Comparison of ENCODE assay signal across 24 cellular contexts in genomic region chr9:113872485-113873143, GRCh38. TPM values are rescaled to one million over a fixed set of nuclear protein-coding genes. Genes with fewer than 3 reads are reported as not detected.
DNase-seq lines count a peak whose midpoint lies in the region; ATAC-seq, FAIRE-seq and TF ChIP-seq lines count a peak whose summit lies in the region.
"Had no signal": no experiment of that assay in that cellular context is flagged by ENCODE, and none has a peak within 500 bp of the region (broad histone marks: within the 10 kb centered on the region; RNA-seq: fewer than 3 reads in every experiment).

No MANE protein-coding gene starts in this region.

- H3K27me3 Mint-ChIP-seq in MCF 10A (ENCODE audit: insufficient read depth, unreplicated experiment): peaks cover 15% of the 10 kb centered on the region
- H3K27me3 Mint-ChIP-seq in naive thymus-derived CD4-positive, alpha-beta T cell: peaks cover 13 to 42% (median 16%) of the 10 kb centered on the region in 5 donors
- peaks cover 32% of the 10 kb centered on the region for H3K27me3 Mint-ChIP-seq in T-helper 2 cell treated with Interferon-gamma antibody and Interleukin-4, amounts not matched to agents 5 μg/mL and 100 μg/mL, for 36 hours (ENCODE audit: low read depth)

- FAIRE-seq in bronchial epithelial cell (lab: Jason Lieb, UNC): peak; percentile 90
- FAIRE-seq: D721Med, H54, HepG2, K562 had no signal

- CTCF ChIA-PET in mammary epithelial cell (lab: Charles Lee; ENCODE audit: low non-redundant PET) (no interaction called here), MCF 10A (lab: Yijun Ruan, JAX) (interaction anchor here (0.6 to 1.0 kb wide), 3 partner anchors 73 to 215 kb away, joined by 3 to 4 read pairs (median 4); no protein-coding TSS in a partner anchor)
- CTCF ChIA-PET in naive thymus-derived CD4-positive, alpha-beta T cell (lab: Charles Lee): no interaction called here

- BruUV-seq in mammary epithelial cell (replicated peaks; lab: Mats Ljungman, UMichigan) (no TSS peak), MCF 10A (replicated peaks; lab: Mats Ljungman, UMichigan) (no TSS peak)

- DNase-seq in mammary epithelial cell: peak; percentile 86
- no peak for DNase-seq in MCF 10A (ENCODE audit: unreplicated experiment)
- peak; percentile 82 for DNase-seq in bronchial epithelial cell (ENCODE audit: low read depth)
- no peak for DNase-seq in naive thymus-derived CD4-positive, alpha-beta T cell
- no peak for DNase-seq in KG1 (lab: John Stamatoyannopoulos, UW)
- no peak for DNase-seq in NCI-H446 (lab: John Stamatoyannopoulos, UW)
- no peak for DNase-seq in T-helper 2 cell treated with Interferon-gamma antibody and Interleukin-4, amounts not matched to agents 5 μg/mL and 100 μg/mL, for 36 hours (ENCODE audit: low spot score)
- DNase-seq: 8988T, AML-193, DMS79, NCI-H1105, NCI-H146, NCI-H2029, NCI-H2227 treated with DMSO at 0.1 percent for 48 hours, NCI-H510A treated with DMSO at 0.1 percent for 48 hours, NCI-H748 treated with DMSO at 0.1 percent for 48 hours had no signal

- no peak for TF ChIP-seq CTCF in mammary epithelial cell (conservative IDR thresholded peaks at IDR 0.05 in 1 of 2, IDR thresholded peaks at IDR 0.05 in 1 of 2; ENCODE audit: extremely low read depth in 1 of 2, insufficient read depth in 1 of 2, low read depth in 1 of 2, low read length in 2 of 2)
- TF ChIP-seq CTCF in MCF 10A (IDR thresholded peaks at IDR 0.05; ENCODE audit: unreplicated experiment): no peak
- no peak for TF ChIP-seq CTCF in bronchial epithelial cell (IDR thresholded peaks at IDR 0.05; ENCODE audit: insufficient read depth, low read length, severe bottlenecking)

- in situ Hi-C loops in mammary epithelial cell (cut with MboI; ENCODE audit: low sequenced_read_pairs in 2 of 2): no loop called here

- 12% methylated on average over 6 of the region's 10 CpGs for WGBS in mammary epithelial cell (ENCODE audit: low coverage, missing lambda C conversion rate)

- intact Hi-C loops in mammary epithelial cell (cut with micrococcal nuclease) (no loop called here), MCF 10A (cut with micrococcal nuclease) (no loop called here)
- intact Hi-C loops in naive thymus-derived CD4-positive, alpha-beta T cell (cut with micrococcal nuclease): no loop called here

- peaks cover 12% of the 10 kb centered on the region for H3K79me2 ChIP-seq in mammary epithelial cell (ENCODE audit: insufficient read depth, low read length)

- H3K4me1 ChIP-seq in mammary epithelial cell (ENCODE audit: insufficient read depth, low read length): peaks cover 15% of the 10 kb centered on the region
- peaks cover 0 to 4% of the 10 kb centered on the region in 2 donors for H3K4me1 ChIP-seq in naive thymus-derived CD4-positive, alpha-beta T cell (ENCODE audit: control insufficient read depth in 2 of 2, insufficient read depth in 2 of 2, low read length in 2 of 2)

- POLR2A ChIA-PET in MCF 10A (lab: Yijun Ruan, JAX): interaction anchor here (0.6 to 1.1 kb wide), 4 partner anchors 11 to 1423 kb away, joined by 3 to 6 read pairs (median 4); no protein-coding TSS in a partner anchor
- POLR2A ChIA-PET in naive thymus-derived CD4-positive, alpha-beta T cell (lab: Charles Lee): no interaction called here

- peak overlapping the region; percentile 22 for H3K9ac ChIP-seq in mammary epithelial cell (ENCODE audit: insufficient read depth, low read length)

- ATAC-seq in naive thymus-derived CD4-positive, alpha-beta T cell: peak; percentile 25
- no peak for ATAC-seq in HG03460 (IDR thresholded peaks at IDR 0.05; ENCODE audit: unreplicated experiment)
- ATAC-seq: K562, SK-N-SH treated with all-trans-retinoic acid at 6 μM for 48 hours had no signal

- peak overlapping the region; percentile 63 for H3K4me2 ChIP-seq in mammary epithelial cell (ENCODE audit: insufficient read depth, low read depth, low read length)

- peaks cover 7% of the 10 kb centered on the region for H3K4me1 Mint-ChIP-seq in MCF 10A (ENCODE audit: insufficient read depth, unreplicated experiment)
- peaks cover 0 to 7% (median 7%) of the 10 kb centered on the region in 7 donors for H3K4me1 Mint-ChIP-seq in naive thymus-derived CD4-positive, alpha-beta T cell
- peaks cover 4% of the 10 kb centered on the region for H3K4me1 Mint-ChIP-seq in T-helper 2 cell treated with Interferon-gamma antibody and Interleukin-4, amounts not matched to agents 5 μg/mL and 100 μg/mL, for 36 hours (ENCODE audit: low read depth)

- no peaks in the 10 kb centered on the region for H3K36me3 Mint-ChIP-seq in MCF 10A (ENCODE audit: insufficient read depth, unreplicated experiment)
- peaks cover 0 to 6% (median 0%) of the 10 kb centered on the region in 5 donors for H3K36me3 Mint-ChIP-seq in naive thymus-derived CD4-positive, alpha-beta T cell
- no peaks in the 10 kb centered on the region for H3K36me3 Mint-ChIP-seq in T-helper 2 cell treated with Interferon-gamma antibody and Interleukin-4, amounts not matched to agents 5 μg/mL and 100 μg/mL, for 36 hours (ENCODE audit: low read depth)

- no peaks in the 10 kb centered on the region for H3K9me3 ChIP-seq in mammary epithelial cell (replicated peaks; ENCODE audit: insufficient read depth, low read length)
- H3K9me3 ChIP-seq in naive thymus-derived CD4-positive, alpha-beta T cell (ENCODE audit: control insufficient read depth in 2 of 3, low read length in 3 of 3): no peaks in the 10 kb centered on the region

- peak overlapping the region; percentile 58 for H3K27ac ChIP-seq in mammary epithelial cell (ENCODE audit: insufficient read depth, low read depth, low read length)
- no peak overlapping the region for H3K27ac ChIP-seq in naive thymus-derived CD4-positive, alpha-beta T cell (ENCODE audit: low read depth, low read length)
- H3K27ac ChIP-seq: HL-60 had no signal

- no peaks in the 10 kb centered on the region for H3K9me3 Mint-ChIP-seq in MCF 10A (ENCODE audit: unreplicated experiment)
- H3K9me3 Mint-ChIP-seq in naive thymus-derived CD4-positive, alpha-beta T cell: no peaks in the 10 kb centered on the region
- no peaks in the 10 kb centered on the region for H3K9me3 Mint-ChIP-seq in T-helper 2 cell treated with Interferon-gamma antibody and Interleukin-4, amounts not matched to agents 5 μg/mL and 100 μg/mL, for 36 hours

- no peaks in the 10 kb centered on the region for H4K20me1 ChIP-seq in mammary epithelial cell (ENCODE audit: insufficient read depth, low read length)

- peak overlapping the region; percentile 83 for H2AFZ ChIP-seq in mammary epithelial cell (ENCODE audit: low read depth, low read length)

- no peaks in the 10 kb centered on the region for H3K27me3 ChIP-seq in mammary epithelial cell (ENCODE audit: insufficient read depth, low read length)
- no peaks in the 10 kb centered on the region for H3K27me3 ChIP-seq in bronchial epithelial cell (ENCODE audit: control insufficient read depth, insufficient read depth, low read length)
- no peaks in the 10 kb centered on the region for H3K27me3 ChIP-seq in naive thymus-derived CD4-positive, alpha-beta T cell (ENCODE audit: control insufficient read depth in 2 of 2, insufficient read depth in 2 of 2, low read length in 2 of 2)

- H3K27ac Mint-ChIP-seq in MCF 10A (ENCODE audit: low read depth, unreplicated experiment): no peak overlapping the region
- no peak overlapping the region for H3K27ac Mint-ChIP-seq in naive thymus-derived CD4-positive, alpha-beta T cell
- H3K27ac Mint-ChIP-seq in T-helper 2 cell treated with Interferon-gamma antibody and Interleukin-4, amounts not matched to agents 5 μg/mL and 100 μg/mL, for 36 hours: no peak overlapping the region

- no peak overlapping the region for H3K4me3 Mint-ChIP-seq in MCF 10A (ENCODE audit: unreplicated experiment)
- no peak overlapping the region for H3K4me3 Mint-ChIP-seq in naive thymus-derived CD4-positive, alpha-beta T cell
- H3K4me3 Mint-ChIP-seq in T-helper 2 cell treated with Interferon-gamma antibody and Interleukin-4, amounts not matched to agents 5 μg/mL and 100 μg/mL, for 36 hours: no peak overlapping the region
- H3K4me3 Mint-ChIP-seq: CD14-positive monocyte had no signal

- dilution Hi-C loops in mammary epithelial cell (cut with HindIII; ENCODE audit: low sequenced_read_pairs): loop anchor here (5.0 kb wide), 2 partner anchors 45 to 80 kb away; no protein-coding TSS in a partner anchor

- H3K36me3 ChIP-seq in mammary epithelial cell (ENCODE audit: insufficient read depth, low read length): no peaks in the 10 kb centered on the region
- no peaks in the 10 kb centered on the region for H3K36me3 ChIP-seq in bronchial epithelial cell (ENCODE audit: control insufficient read depth, insufficient read depth, low read length)
- H3K36me3 ChIP-seq in naive thymus-derived CD4-positive, alpha-beta T cell (ENCODE audit: control insufficient read depth in 2 of 3, insufficient read depth in 3 of 3, low read length in 3 of 3): no peaks in the 10 kb centered on the region

- H3K4me3 ChIP-seq in mammary epithelial cell (replicated peaks in 1 of 3; ENCODE audit: insufficient read depth in 1 of 3, low read depth in 2 of 3, low read length in 3 of 3) (peak overlapping the region in 1 of 3 experiments; percentile 15), bronchial epithelial cell (ENCODE audit: low read depth, low read length) (no peak overlapping the region)
- no peak overlapping the region for H3K4me3 ChIP-seq in naive thymus-derived CD4-positive, alpha-beta T cell (ENCODE audit: low read length)
- H3K4me3 ChIP-seq: K562 had no signal

RNA-seq across cellular contexts. Expression of gene ZNF618, which starts 3.5 kb away (rescaled TPM):
- total RNA-seq in mammary epithelial cell (10 to 100 TPM; 18.0 to 19.6 TPM), MCF 10A (2022) (4.8 and 6.6 TPM in 2 replicates), bronchial epithelial cell (1.3 and 1.6 TPM in 2 replicates)
- 8.0 TPM for polyA plus RNA-seq in mammary epithelial cell
- polyA minus RNA-seq in mammary epithelial cell: 18.9 TPM
- 1 to 10 TPM in 4 of 5 experiments, under 1 TPM in 1; 0.24 to 3.3 (median 1.2) TPM for total RNA-seq in naive thymus-derived CD4-positive, alpha-beta T cell
- under 1 TPM; 0.17 to 0.50 TPM for polyA plus RNA-seq in naive thymus-derived CD4-positive, alpha-beta T cell

Comparison
In these comparisons a context has a peak if more than half of its experiments do, and no peak if none do; other contexts are left out.
1. DNase-seq: peak in mammary epithelial cell (single experiment) and bronchial epithelial cell (single experiment); none in MCF 10A (single experiment), naive thymus-derived CD4-positive, alpha-beta T cell (0 of 9), KG1 (single experiment), NCI-H446 (0 of 2) and T-helper 2 cell treated with Interferon-gamma antibody and Interleukin-4, amounts not matched to agents 5 μg/mL and 100 μg/mL, for 36 hours (single experiment).